Comparison of ENCODE assay signal across 13 cellular contexts in the genomic region with DNA sequence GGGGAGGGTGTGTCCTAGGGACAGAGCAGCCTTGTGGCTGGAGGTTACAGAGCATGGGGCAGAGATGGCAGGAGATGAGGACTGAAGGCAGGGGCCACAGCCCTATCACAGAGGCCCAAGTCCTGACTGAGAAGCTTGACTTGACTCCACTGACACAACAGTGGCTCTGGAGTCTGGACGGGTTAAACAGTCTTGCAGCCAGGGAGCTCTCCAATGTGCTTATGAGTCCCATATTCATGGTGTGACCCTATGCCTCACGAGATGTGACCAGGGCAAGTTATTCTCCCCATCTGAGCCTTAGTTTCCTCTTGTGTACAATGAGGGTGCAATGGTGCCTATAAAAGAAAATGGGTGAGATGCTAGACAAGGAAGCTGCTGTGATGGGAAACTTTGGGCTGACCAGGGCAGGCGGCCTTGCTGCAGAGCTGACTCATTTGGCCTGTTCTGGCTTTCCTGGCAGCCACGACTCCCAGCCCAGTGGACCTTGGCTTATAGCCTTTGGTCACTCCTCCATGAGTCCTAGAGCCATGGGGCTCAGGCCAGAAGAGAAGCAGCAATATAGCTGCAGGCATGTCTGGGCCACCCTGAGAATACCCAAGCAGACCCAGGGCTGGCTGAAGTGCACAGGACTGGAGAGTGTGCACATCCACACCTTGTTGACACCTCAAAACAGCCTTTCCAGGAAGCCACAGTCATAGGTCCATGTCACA. TPM values are rescaled to one million over a fixed set of nuclear protein-coding genes. Genes with fewer than 3 reads are reported as not detected.
DNase-seq lines count a peak whose midpoint lies in the region; ATAC-seq, FAIRE-seq and TF ChIP-seq lines count a peak whose summit lies in the region.
"Had no signal": no experiment of that assay in that cellular context is flagged by ENCODE, and none has a peak within 500 bp of the region (broad histone marks: within the 10 kb centered on the region; RNA-seq: fewer than 3 reads in every experiment).

No MANE protein-coding gene starts in this region.

- H3K4me1 ChIP-seq in small intestine (ENCODE audit: control insufficient read depth in 2 of 2, insufficient read depth in 1 of 2, low read depth in 1 of 2, low read length in 1 of 2) (peaks cover 5 to 19% of the 10 kb centered on the region in 2 donors), A673 (ENCODE audit: insufficient read depth, low read length, poor library complexity, severe bottlenecking) (no peaks in the 10 kb centered on the region)

- CTCF ChIA-PET in activated CD8-positive, alpha-beta memory T cell treated with anti-CD3 and anti-CD28 coated beads, Interleukin-2, amount 10 ng/mL, durations not matched to agents 7 days and 5 days (lab: Charles Lee), result interaction anchor here (0.8 to 2.4 kb wide), 5 partner anchors 10 to 132 kb away, joined by 3 to 7 read pairs (median 3); no protein-coding TSS in a partner anchor
- CTCF ChIA-PET in T-cell (lab: Charles Lee), result no interaction called here
- CTCF ChIA-PET in A673 (lab: Charles Lee), result interaction anchor here (0.6 kb wide), 1 partner anchor 61 kb away, joined by 3 read pairs; no protein-coding TSS in a partner anchor

- H3K27me3 ChIP-seq in small intestine (ENCODE audit: control insufficient read depth in 2 of 2, insufficient read depth in 2 of 2, low read length in 2 of 2), result peaks cover 0 to 2% of the 10 kb centered on the region in 2 donors
- peaks cover 16% of the 10 kb centered on the region for H3K27me3 ChIP-seq in A673 (replicated peaks; ENCODE audit: insufficient read depth, low read depth, low read length, poor library complexity)

- peaks cover 77% of the 10 kb centered on the region for H3K4me1 Mint-ChIP-seq in activated CD8-positive, alpha-beta memory T cell treated with anti-CD3 and anti-CD28 coated beads, Interleukin-2, amount 10 ng/mL, durations not matched to agents 7 days and 5 days
- H3K4me1 Mint-ChIP-seq in T-cell, result peaks cover 25 to 66% (median 40%) of the 10 kb centered on the region in 3 donors
- H3K4me1 Mint-ChIP-seq: neural crest cell had no signal

- no peaks in the 10 kb centered on the region for H3K9me3 Mint-ChIP-seq in activated CD8-positive, alpha-beta memory T cell treated with anti-CD3 and anti-CD28 coated beads, Interleukin-2, amount 10 ng/mL, durations not matched to agents 7 days and 5 days (ENCODE audit: low read depth)
- H3K9me3 Mint-ChIP-seq in T-cell, result no peaks in the 10 kb centered on the region
- H3K9me3 Mint-ChIP-seq: activated T-helper 2 cell treated with anti-CD3 and anti-CD28 coated beads, Interferon-gamma antibody, Interleukin-2, Interleukin-4, amounts not matched to agents 10 μg/mL and 5 μg/mL and 100 μg/mL, durations not matched to agents 14 hours and 24 hours and 36 hours; neural crest cell had no signal

- peak overlapping the region; percentile 84 for H3K27ac Mint-ChIP-seq in activated CD8-positive, alpha-beta memory T cell treated with anti-CD3 and anti-CD28 coated beads, Interleukin-2, amount 10 ng/mL, durations not matched to agents 7 days and 5 days
- peak overlapping the region; percentile 25 to 61 for H3K27ac Mint-ChIP-seq in T-cell
- H3K27ac Mint-ChIP-seq: activated T-helper 2 cell treated with anti-CD3 and anti-CD28 coated beads, Interferon-gamma antibody, Interleukin-2, Interleukin-4, amounts not matched to agents 10 μg/mL and 5 μg/mL and 100 μg/mL, durations not matched to agents 14 hours and 24 hours and 36 hours had no signal

- peak overlapping the region; percentile 78 to 95 for H3K27ac ChIP-seq in small intestine (ENCODE audit: low read depth in 1 of 2, low read length in 1 of 2)
- no peak overlapping the region for H3K27ac ChIP-seq in A673 (ENCODE audit: low read depth, low read length, poor library complexity, severe bottlenecking)

- no peak for FAIRE-seq in small intestine (lab: Jason Lieb, UNC)

- no peaks in the 10 kb centered on the region for H3K36me3 Mint-ChIP-seq in activated CD8-positive, alpha-beta memory T cell treated with anti-CD3 and anti-CD28 coated beads, Interleukin-2, amount 10 ng/mL, durations not matched to agents 7 days and 5 days
- H3K36me3 Mint-ChIP-seq in T-cell, result no peaks in the 10 kb centered on the region

- POLR2A ChIA-PET in T-cell (lab: Charles Lee) (no interaction called here), A673 (lab: Charles Lee; ENCODE audit: low non-redundant PET) (no interaction called here)

- H3K4me3 ChIP-seq in small intestine (ENCODE audit: low read depth in 1 of 2, low read length in 2 of 2) (no peak overlapping the region), A673 (ENCODE audit: low read depth, low read length, poor library complexity, severe bottlenecking) (no peak overlapping the region)

- DNase-seq in activated CD8-positive, alpha-beta memory T cell treated with anti-CD3 and anti-CD28 coated beads, Interleukin-2, amount 10 ng/mL, durations not matched to agents 7 days and 5 days, result peak; percentile 54
- DNase-seq in activated CD8-positive, alpha-beta memory T cell treated with anti-CD3 and anti-CD28 coated beads, Interleukin-2, amount 50 U/mL, for 4 hours, result no peak
- DNase-seq in T-cell (no peak), fibroblast of peridontal ligament (ENCODE audit: extremely low read depth) (peak; percentile 25), small intestine (peak; percentile 86), A673 (ENCODE audit: low spot score) (no peak)
- DNase-seq: effector memory CD4-positive, alpha-beta T cell; NCI-H1105 had no signal

- no peak for TF ChIP-seq CTCF in A673 (conservative IDR thresholded peaks at IDR 0.05; ENCODE audit: low read depth, low read length)

- H3K36me3 ChIP-seq in small intestine (ENCODE audit: control insufficient read depth in 2 of 2, insufficient read depth in 2 of 2, low read length in 2 of 2), result no peaks in the 10 kb centered on the region
- H3K36me3 ChIP-seq in A673 (ENCODE audit: insufficient read depth, low read length, poor library complexity, severe bottlenecking), result no peaks in the 10 kb centered on the region

- BruUV-seq in A673 (replicated peaks; lab: Mats Ljungman, UMichigan), result no TSS peak

- no peaks in the 10 kb centered on the region for H3K9me3 ChIP-seq in small intestine (ENCODE audit: control insufficient read depth, low read depth)
- H3K9me3 ChIP-seq in A673 (ENCODE audit: low read depth, low read length, poor library complexity, severe bottlenecking), result no peaks in the 10 kb centered on the region

- no peaks in the 10 kb centered on the region for H3K27me3 Mint-ChIP-seq in activated CD8-positive, alpha-beta memory T cell treated with anti-CD3 and anti-CD28 coated beads, Interleukin-2, amount 10 ng/mL, durations not matched to agents 7 days and 5 days
- no peaks in the 10 kb centered on the region for H3K27me3 Mint-ChIP-seq in T-cell

- no peak overlapping the region for H3K4me3 Mint-ChIP-seq in activated CD8-positive, alpha-beta memory T cell treated with anti-CD3 and anti-CD28 coated beads, Interleukin-2, amount 10 ng/mL, durations not matched to agents 7 days and 5 days
- H3K4me3 Mint-ChIP-seq in T-cell, result peak overlapping the region in 1 of 3 donors; percentile 31
- H3K4me3 Mint-ChIP-seq: neural crest cell had no signal

- no peak for ATAC-seq in activated CD8-positive, alpha-beta memory T cell treated with anti-CD3 and anti-CD28 coated beads, Interleukin-2, amount 10 ng/mL, durations not matched to agents 7 days and 5 days
- ATAC-seq in T-cell (replicated peaks in 1 of 4) (no peak), GM18498 (IDR thresholded peaks at IDR 0.05; ENCODE audit: unreplicated experiment) (no peak), HG03571 (IDR thresholded peaks at IDR 0.05; ENCODE audit: unreplicated experiment) (no peak)

- 56 to 64% (median 62%) methylated on average over 4 of the region's 4 CpGs for WGBS in small intestine, 3 donors

- intact Hi-C loops in A673 (cut with micrococcal nuclease; ENCODE audit: unreplicated experiment), result no loop called here

RNA-seq across cellular contexts. Expression of gene TTC22, which starts 2.8 kb away (rescaled TPM):
- 10 to 100 TPM in 1 of 2 experiments, 1 to 10 TPM in 1; 9.1 to 17.9 TPM for total RNA-seq in activated CD8-positive, alpha-beta memory T cell treated with anti-CD3 and anti-CD28 coated beads, Interleukin-2, amount 10 ng/mL, durations not matched to agents 7 days and 5 days
- 10 to 100 TPM in 4 of 5 donors, 1 to 10 TPM in 1; 8.4 to 21.0 (median 16.2) TPM for total RNA-seq in T-cell
- polyA plus RNA-seq in small intestine, result 10 to 100 TPM; 10.7 to 27.5 (median 20.0) TPM
- not detected in 2 replicates for total RNA-seq in A673 (2021)
- total RNA-seq: neural crest cell had no signal
- polyA plus RNA-seq: AG04450 had no signal

RNA-seq across cellular contexts. Expression of gene PARS2, which starts 39.6 kb away (rescaled TPM):
- total RNA-seq in activated CD8-positive, alpha-beta memory T cell treated with anti-CD3 and anti-CD28 coated beads, Interleukin-2, amount 10 ng/mL, durations not matched to agents 7 days and 5 days, result 1 to 10 TPM; 5.0 to 6.4 TPM
- total RNA-seq in T-cell (1 to 10 TPM in 3 of 5 donors, under 1 TPM in 2; 0.68 to 6.6 (median 6.0) TPM), A673 (2021) (6.9 and 7.0 TPM in 2 replicates)
- polyA plus RNA-seq in small intestine, result 1 to 10 TPM; 2.5 to 4.8 (median 3.0) TPM

Comparison
In these comparisons a context has a peak if more than half of its experiments do, and no peak if none do; other contexts are left out.
1. DNase-seq: peak in activated CD8-positive, alpha-beta memory T cell treated with anti-CD3 and anti-CD28 coated beads, Interleukin-2, amount 10 ng/mL, durations not matched to agents 7 days and 5 days (single experiment), fibroblast of peridontal ligament (single experiment) and small intestine (single experiment); none in activated CD8-positive, alpha-beta memory T cell treated with anti-CD3 and anti-CD28 coated beads, Interleukin-2, amount 50 U/mL, for 4 hours (single experiment), T-cell (0 of 34) and A673 (single experiment).
2. CTCF ChIA-PET loops: an anchor here in activated CD8-positive, alpha-beta memory T cell treated with anti-CD3 and anti-CD28 coated beads, Interleukin-2, amount 10 ng/mL, durations not matched to agents 7 days and 5 days (0.8 to 2.4 kb wide) and A673 (0.6 kb wide); none called in T-cell.